8 cellular contexts compared by ENCODE assay signal in the genomic region with DNA sequence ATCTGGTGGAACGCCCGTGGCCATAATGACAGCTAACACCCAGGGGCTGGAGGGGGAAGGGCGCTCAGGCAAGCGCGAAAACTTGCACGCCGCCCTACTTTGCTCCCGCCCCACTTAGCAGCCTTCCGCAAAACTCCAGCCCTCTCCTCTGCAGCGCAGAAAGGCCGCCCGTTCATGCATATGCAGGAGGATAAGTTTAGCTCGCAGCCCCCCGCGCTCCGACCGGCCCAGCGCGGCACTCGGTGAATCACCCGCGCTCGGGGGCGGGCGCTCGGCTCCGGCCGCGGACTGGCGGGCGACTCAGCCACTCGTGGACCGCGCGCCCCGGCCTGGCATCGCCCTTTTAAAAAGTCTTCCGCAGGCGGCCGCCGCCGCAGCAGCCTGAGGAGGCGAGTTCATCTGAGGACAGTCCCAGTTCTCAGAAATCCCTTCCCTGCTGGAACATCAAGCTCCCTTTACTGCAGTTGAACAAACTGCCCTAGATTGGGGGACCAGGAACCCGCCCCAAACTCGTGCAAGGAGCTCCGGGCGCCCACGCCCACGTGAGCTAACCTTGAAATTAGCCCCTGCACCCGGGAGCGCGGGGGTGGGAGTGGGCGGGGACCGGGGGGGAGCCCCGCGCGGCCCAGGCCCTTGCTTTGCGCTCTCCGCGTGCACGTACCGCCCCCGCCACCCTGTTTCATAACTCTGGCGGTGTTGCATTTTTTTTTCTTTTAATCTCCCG. TPM values are rescaled to one million over a fixed set of nuclear protein-coding genes. Genes with fewer than 3 reads are reported as not detected.
DNase-seq lines count a peak whose midpoint lies in the region; ATAC-seq lines count a peak whose summit lies in the region.

No MANE protein-coding gene starts in this region.

- H3K4me3 ChIP-seq in endocrine pancreas (ENCODE audit: control insufficient read depth, insufficient read depth, low read length) = peak overlapping the region; percentile 64
- peak overlapping the region; percentile 56 for H3K4me3 ChIP-seq in mesodermal cell (ENCODE audit: extremely low read depth, insufficient read depth, low read length, poor library complexity, severe bottlenecking)

- H3K4me1 ChIP-seq in endocrine pancreas (ENCODE audit: control insufficient read depth, insufficient read depth, low read length) (peaks cover 6% of the 10 kb centered on the region), mesodermal cell (ENCODE audit: control insufficient read depth, insufficient read depth, low read length, poor library complexity, severe bottlenecking) (peaks cover 14% of the 10 kb centered on the region)

- peak; percentile 45 for ATAC-seq in GM21367 (IDR thresholded peaks at IDR 0.05; ENCODE audit: unreplicated experiment)

- no peaks in the 10 kb centered on the region for H3K27me3 ChIP-seq in endocrine pancreas (ENCODE audit: control insufficient read depth, insufficient read depth, low read length)

- H3K36me3 ChIP-seq in endocrine pancreas (ENCODE audit: control insufficient read depth, insufficient read depth, low read length) (no peaks in the 10 kb centered on the region), mesodermal cell (ENCODE audit: control insufficient read depth, insufficient read depth, low read length) (no peaks in the 10 kb centered on the region)

- H3K27ac ChIP-seq in mesodermal cell (ENCODE audit: low read depth, low read length, severe bottlenecking) = peak overlapping the region; percentile 99

- DNase-seq in COLO668 (lab: John Stamatoyannopoulos, UW; ENCODE audit: unreplicated experiment) (peak; percentile 94), HUDEP-2 (lab: John Stamatoyannopoulos, UW; ENCODE audit: unreplicated experiment in 76 of 76) (peak in 75 of 76 experiments; percentile 73 to 99 (median 96)), NOMO-1 treated with DMSO at 0.1 percent for 48 hours (lab: John Stamatoyannopoulos, UW; ENCODE audit: unreplicated experiment) (peak; percentile 84)
- peak; percentile 62 for DNase-seq in activated CD8-positive, alpha-beta memory T cell treated with anti-CD3 and anti-CD28 coated beads, Interleukin-2, amount 50 U/mL, for 1 hour (ENCODE audit: extremely low read depth)
- DNase-seq in stimulated activated CD8-positive, alpha-beta memory T cell treated with anti-CD3 and anti-CD28 coated beads, Interleukin-15, amount 100 ng/mL, for 24 hours (ENCODE audit: low read depth) = peak; percentile 46

- peak overlapping the region; percentile 62 for H3K9ac ChIP-seq in endocrine pancreas (ENCODE audit: control insufficient read depth, insufficient read depth, low read length)

- no peaks in the 10 kb centered on the region for H3K9me3 ChIP-seq in endocrine pancreas (ENCODE audit: control insufficient read depth, low read length)
- no peaks in the 10 kb centered on the region for H3K9me3 ChIP-seq in mesodermal cell (ENCODE audit: control insufficient read depth, low read length)

- 0 to 1% methylated on average over 44 to 62 of the region's 65 CpGs for whole genome bisulfite sequencing in mesodermal cell (ENCODE audit: insufficient coverage in 2 of 2), 2 experiments

RNA-seq across cellular contexts. Expression of a gene that starts 4.5 kb away (rescaled TPM):
- 1.7 TPM for polyA plus RNA-seq in mesodermal cell (2013, experiment 1 of 2)
- polyA plus RNA-seq in mesodermal cell (2013, experiment 2 of 2) = 1.6 TPM

Comparison
In these comparisons a context has a peak if more than half of its experiments do, and no peak if none do; other contexts are left out.
1. Peak in every context shown above with its lines: DNase-seq, ATAC-seq, H3K4me3 ChIP-seq and H3K27ac ChIP-seq.
2. DNase-seq: peak in every context shown above with its lines; median percentile 96 in HUDEP-2; 94 in COLO668; 84 in NOMO-1 treated with DMSO at 0.1 percent for 48 hours; 62 in activated CD8-positive, alpha-beta memory T cell treated with anti-CD3 and anti-CD28 coated beads, Interleukin-2, amount 50 U/mL, for 1 hour; 46 in stimulated activated CD8-positive, alpha-beta memory T cell treated with anti-CD3 and anti-CD28 coated beads, Interleukin-15, amount 100 ng/mL, for 24 hours.